Comparison of ENCODE assay signal across 2 cellular contexts in genomic region chr12:118101051-118101450, GRCh38.
TF ChIP-seq lines count a peak whose summit lies in the region.

No MANE protein-coding gene starts in this region.

TF ChIP-seq in GM23338, 12 proteins besides CTCF, POLR2A, EP300 and RAD21 (continued from another document):
- TF ChIP-seq REST (IDR thresholded peaks at IDR 0.05; ENCODE audit: unreplicated experiment) (no peak), EZH2 (IDR thresholded peaks at IDR 0.05; ENCODE audit: low read depth, unreplicated experiment) (no peak), JUNB (IDR thresholded peaks at IDR 0.05; ENCODE audit: unreplicated experiment) (no peak), POLR2AphosphoS5 (IDR thresholded peaks at IDR 0.05; ENCODE audit: low read depth) (no peak), ZNF331 (CRISPR knock-in tag; IDR thresholded peaks at IDR 0.05; ENCODE audit: low read depth) (no peak), CREB1 (CRISPR knock-in tag; IDR thresholded peaks at IDR 0.05; ENCODE audit: low read depth) (no peak), ZNF462 (CRISPR knock-in tag; IDR thresholded peaks at IDR 0.05) (no peak), NANOG (IDR thresholded peaks at IDR 0.05; ENCODE audit: borderline replicate concordance) (no peak), EZH2phosphoT487 (IDR thresholded peaks at IDR 0.05; ENCODE audit: unreplicated experiment) (no peak), STAT1 (IDR thresholded peaks at IDR 0.05; ENCODE audit: unreplicated experiment) (no peak), ZNF114 (CRISPR knock-in tag; IDR thresholded peaks at IDR 0.05) (no peak)

TF ChIP-seq in WTC11, 78 proteins besides CTCF, POLR2A, EP300 and RAD21 (continued from another document):
- TF ChIP-seq PRDM15 (CRISPR knock-in tag; IDR thresholded peaks at IDR 0.05) = no peak
- TF ChIP-seq NFATC4 (CRISPR knock-in tag; IDR thresholded peaks at IDR 0.05) = no peak
- TF ChIP-seq NFYB (CRISPR knock-in tag; conservative IDR thresholded peaks at IDR 0.05; ENCODE audit: low read depth) = no peak
- no peak for TF ChIP-seq NR1H2 (CRISPR knock-in tag; IDR thresholded peaks at IDR 0.05)
- TF ChIP-seq SP1 (CRISPR knock-in tag; conservative IDR thresholded peaks at IDR 0.05) = no peak
- TF ChIP-seq PREB (CRISPR knock-in tag; IDR thresholded peaks at IDR 0.05; ENCODE audit: borderline replicate concordance) = no peak
- no peak for TF ChIP-seq ZNF396 (CRISPR knock-in tag; IDR thresholded peaks at IDR 0.05; ENCODE audit: borderline replicate concordance)
- no peak for TF ChIP-seq MYBL2 (CRISPR knock-in tag; IDR thresholded peaks at IDR 0.05)
- no peak for TF ChIP-seq ZNF263 (CRISPR knock-in tag; IDR thresholded peaks at IDR 0.05; ENCODE audit: low read depth)
- TF ChIP-seq TEAD4 (CRISPR knock-in tag; IDR thresholded peaks at IDR 0.05) = no peak
- no peak for TF ChIP-seq ZNF281 (CRISPR knock-in tag; IDR thresholded peaks at IDR 0.05)
- TF ChIP-seq CREM (CRISPR knock-in tag; IDR thresholded peaks at IDR 0.05) = no peak
- TF ChIP-seq MLX (CRISPR knock-in tag; IDR thresholded peaks at IDR 0.05) = no peak
- no peak for TF ChIP-seq E2F4 (CRISPR knock-in tag; IDR thresholded peaks at IDR 0.05; ENCODE audit: borderline replicate concordance, low read depth)
- TF ChIP-seq TCF7 (CRISPR knock-in tag; IDR thresholded peaks at IDR 0.05; ENCODE audit: low read depth) = no peak
- TF ChIP-seq USF2 (CRISPR knock-in tag; IDR thresholded peaks at IDR 0.05) = no peak
- TF ChIP-seq FOXP1 (CRISPR knock-in tag; IDR thresholded peaks at IDR 0.05; ENCODE audit: borderline replicate concordance) = no peak
- no peak for TF ChIP-seq ZNF425 (CRISPR knock-in tag; conservative IDR thresholded peaks at IDR 0.05)
- no peak for TF ChIP-seq ETV6 (CRISPR knock-in tag; IDR thresholded peaks at IDR 0.05)
